17 cellular contexts compared by ENCODE assay signal in genomic region chr2:5841126-5841525, GRCh38.
"Had no signal": no experiment of that assay in that cellular context is flagged by ENCODE, and none has a peak within 500 bp of the region (broad histone marks: within the 10 kb centered on the region; RNA-seq: fewer than 3 reads in every experiment).

No MANE protein-coding gene starts in this region.

- H3K27me3 ChIP-seq: colonic mucosa, foreskin keratinocyte, heart right ventricle, left lung had no signal

- H3K4me3 ChIP-seq: colonic mucosa, esophagus muscularis mucosa, gastroesophageal sphincter, heart right ventricle, left lung, lower lobe of right lung had no signal

- H3K27ac ChIP-seq: colonic mucosa, esophagus muscularis mucosa, foreskin keratinocyte, gastroesophageal sphincter, heart right ventricle, left lung, lower lobe of right lung had no signal

- H3K9me3 ChIP-seq: colonic mucosa, esophagus muscularis mucosa, gastroesophageal sphincter, heart right ventricle, left lung, lower lobe of right lung had no signal

- ATAC-seq: foreskin keratinocyte, gastroesophageal sphincter, heart right ventricle, left cardiac atrium, left lung, left ventricle myocardium superior, lower lobe of right lung had no signal

- H3K27me3 Mint-ChIP-seq: dendritic cell treated with granulocyte-macrophage colony-stimulating factor and Interleukin-4, amounts not matched to agents 40 ng/mL and 50 ng/mL, for 4 days had no signal

- H3K36me3 ChIP-seq: colonic mucosa, esophagus muscularis mucosa, gastroesophageal sphincter, heart right ventricle, left lung, lower lobe of right lung had no signal

- H3K4me1 ChIP-seq: colonic mucosa, esophagus muscularis mucosa, foreskin keratinocyte, gastroesophageal sphincter, heart right ventricle, left lung, lower lobe of right lung had no signal

- DNase-seq: cerebellar nuclear complex; colonic mucosa; cortex of kidney; effector CD8-positive, alpha-beta T cell; foreskin keratinocyte; head of caudate nucleus; heart right ventricle; hippocampal formation; left cardiac atrium; left lung; left ventricle myocardium superior; lower lobe of right lung; mesendoderm; midbrain had no signal

- H3K4me3 Mint-ChIP-seq: dendritic cell treated with granulocyte-macrophage colony-stimulating factor and Interleukin-4, amounts not matched to agents 40 ng/mL and 50 ng/mL, for 4 days had no signal

- H3K27ac Mint-ChIP-seq: dendritic cell treated with granulocyte-macrophage colony-stimulating factor and Interleukin-4, amounts not matched to agents 40 ng/mL and 50 ng/mL, for 4 days had no signal
